15 cellular contexts compared by ENCODE assay signal in genomic region chr10:10824611-10825148, GRCh38.
DNase-seq lines count a peak whose midpoint lies in the region; ATAC-seq and TF ChIP-seq lines count a peak whose summit lies in the region.
"Had no signal": no experiment of that assay in that cellular context is flagged by ENCODE, and none has a peak within 500 bp of the region (broad histone marks: within the 10 kb centered on the region; RNA-seq: fewer than 3 reads in every experiment).

No MANE protein-coding gene starts in this region.

- H3K9me3 ChIP-seq in adipocyte (ENCODE audit: control insufficient read depth, low read length) = no peaks in the 10 kb centered on the region
- no peaks in the 10 kb centered on the region for H3K9me3 ChIP-seq in tibial nerve
- H3K9me3 ChIP-seq in CD4-positive, alpha-beta memory T cell (ENCODE audit: control insufficient read depth in 1 of 2, low read length in 2 of 2) = no peaks in the 10 kb centered on the region

- 13 to 18% methylated on average over 8 of the region's 8 CpGs for WGBS in tibial nerve, 2 donors

- H3K27me3 Mint-ChIP-seq in CD4-positive, alpha-beta memory T cell = peaks cover 23 to 27% of the 10 kb centered on the region in 2 donors

- intact Hi-C loops in CD4-positive, alpha-beta memory T cell (cut with micrococcal nuclease) = no loop called here

- peak overlapping the region; percentile 82 for H3K9ac ChIP-seq in adipocyte (ENCODE audit: low read length)

- CTCF ChIA-PET in CD4-positive, alpha-beta memory T cell (lab: Charles Lee; ENCODE audit: partially characterized antibody) = no interaction called here

- peak overlapping the region; percentile 72 for H3K4me3 ChIP-seq in adipocyte (ENCODE audit: low read length)
- H3K4me3 ChIP-seq in fibroblast of the aortic adventitia (ENCODE audit: low read depth, low read length) = peak overlapping the region; percentile 43
- peak overlapping the region in 1 of 4 donors; percentile 6 for H3K4me3 ChIP-seq in tibial nerve
- H3K4me3 ChIP-seq in CD4-positive, alpha-beta memory T cell (ENCODE audit: low read length in 2 of 2) = no peak overlapping the region
- H3K4me3 ChIP-seq: GM12878 had no signal

- TF ChIP-seq EP300 in tibial nerve (IDR thresholded peaks at IDR 0.05) = peak in 1 of 2 donors; percentile 79

- POLR2A ChIA-PET in CD4-positive, alpha-beta memory T cell (lab: Charles Lee; ENCODE audit: partially characterized antibody) = no interaction called here

- H3K27ac Mint-ChIP-seq in CD4-positive, alpha-beta memory T cell = no peak overlapping the region
- H3K27ac Mint-ChIP-seq: T-cell had no signal

- no peak for TF ChIP-seq POLR2A in tibial nerve (IDR thresholded peaks at IDR 0.05)

- peaks cover 0 to 4% of the 10 kb centered on the region in 2 donors for H3K36me3 Mint-ChIP-seq in CD4-positive, alpha-beta memory T cell
- H3K36me3 Mint-ChIP-seq: T-cell had no signal

- H3K36me3 ChIP-seq in adipocyte (ENCODE audit: control insufficient read depth, insufficient read depth, low read length, severe bottlenecking) (no peaks in the 10 kb centered on the region), tibial nerve (no peaks in the 10 kb centered on the region)
- H3K36me3 ChIP-seq in CD4-positive, alpha-beta memory T cell (ENCODE audit: insufficient read depth, low read length) = no peaks in the 10 kb centered on the region

- peaks cover 45% of the 10 kb centered on the region for H3K4me1 ChIP-seq in adipocyte (ENCODE audit: control insufficient read depth, insufficient read depth, low read length)
- H3K4me1 ChIP-seq in tibial nerve = peaks cover 0 to 38% (median 3%) of the 10 kb centered on the region in 4 donors
- H3K4me1 ChIP-seq in CD4-positive, alpha-beta memory T cell (ENCODE audit: insufficient read depth, low read length) = no peaks in the 10 kb centered on the region

- TF ChIP-seq CTCF in fibroblast of the aortic adventitia (IDR thresholded peaks at IDR 0.05; ENCODE audit: insufficient read depth, low read length) (no peak), tibial nerve (IDR thresholded peaks at IDR 0.05) (no peak)

- DNase-seq in adipocyte (ENCODE audit: low read depth) = peak; percentile 75
- DNase-seq in fibroblast of the aortic adventitia (ENCODE audit: low read depth) = peak; percentile 98
- DNase-seq in non-pigmented ciliary epithelial cell (ENCODE audit: low read depth) = peak; percentile 75
- DNase-seq in tibial nerve (ENCODE audit: low spot score in 2 of 2) = peak in 1 of 2 donors; percentile 40
- DNase-seq in cerebellar nuclear complex (lab: John Stamatoyannopoulos, UW) = no peak
- no peak for DNase-seq in RKO (ENCODE audit: low spot score)
- DNase-seq in stimulated activated naive CD8-positive, alpha-beta T cell treated with anti-CD3 and anti-CD28 coated beads, Interleukin-15, Interleukin-2, amounts not matched to agents 100 U/mL and 50 U/mL, for 24 hours = no peak
- no peak for DNase-seq in CD4-positive, alpha-beta memory T cell
- DNase-seq: activated CD4-positive, alpha-beta T cell treated with anti-CD3 and anti-CD28 coated beads, Interleukin-2, amount 50 U/mL, for 1 hour; activated gamma-delta T cell treated with Interleukin-2 at 50 U/mL for 16 hours; KBM-7; NCI-H1930; occipital lobe; T-cell had no signal

- H3K4me1 Mint-ChIP-seq in CD4-positive, alpha-beta memory T cell = peaks cover 0 to 1% (median 0%) of the 10 kb centered on the region in 4 donors

- ATAC-seq in stimulated activated naive CD8-positive, alpha-beta T cell treated with anti-CD3 and anti-CD28 coated beads, Interleukin-15, Interleukin-2, amounts not matched to agents 100 U/mL and 50 U/mL, for 24 hours = no peak
- ATAC-seq: GM12878, T-cell had no signal

- peaks cover 0 to 2% (median 0%) of the 10 kb centered on the region in 8 donors for H3K9me3 Mint-ChIP-seq in CD4-positive, alpha-beta memory T cell
- H3K9me3 Mint-ChIP-seq: T-cell had no signal

- no peak overlapping the region for H3K4me3 Mint-ChIP-seq in CD4-positive, alpha-beta memory T cell
- H3K4me3 Mint-ChIP-seq: T-cell had no signal

- peak overlapping the region in 3 of 4 donors; percentile 43 to 81 (median 77) for H3K27ac ChIP-seq in tibial nerve
- H3K27ac ChIP-seq in CD4-positive, alpha-beta memory T cell (ENCODE audit: low read depth, low read length) = no peak overlapping the region

- H3K27me3 ChIP-seq in adipocyte (replicated peaks; ENCODE audit: control insufficient read depth, insufficient read depth, low read length) (no peaks in the 10 kb centered on the region), tibial nerve (no peaks in the 10 kb centered on the region)
- no peaks in the 10 kb centered on the region for H3K27me3 ChIP-seq in CD4-positive, alpha-beta memory T cell (ENCODE audit: insufficient read depth, low read length)

Comparison
In these comparisons a context has a peak if more than half of its experiments do, and no peak if none do; other contexts are left out.
1. DNase-seq: peak in adipocyte (single experiment), fibroblast of the aortic adventitia (single experiment) and non-pigmented ciliary epithelial cell (single experiment); none in cerebellar nuclear complex (0 of 2), RKO (single experiment), stimulated activated naive CD8-positive, alpha-beta T cell treated with anti-CD3 and anti-CD28 coated beads, Interleukin-15, Interleukin-2, amounts not matched to agents 100 U/mL and 50 U/mL, for 24 hours (single experiment) and CD4-positive, alpha-beta memory T cell (0 of 5).
2. H3K4me3 ChIP-seq: peak in adipocyte (single experiment) and fibroblast of the aortic adventitia (single experiment); none in CD4-positive, alpha-beta memory T cell (0 of 2).